In genomic region chr4:109614015-109614414, GRCh38 we compare ENCODE assay signal across 14 cellular contexts. TPM values are rescaled to one million over a fixed set of nuclear protein-coding genes. Genes with fewer than 3 reads are reported as not detected.
A peak's percentile ranks its signal among the peaks of the same experiment; 100 is the strongest.
DNase-seq lines count a peak whose midpoint lies in the region; ATAC-seq and TF ChIP-seq lines count a peak whose summit lies in the region.
"Had no signal": no experiment of that assay in that cellular context is flagged by ENCODE, and none has a peak within 500 bp of the region (broad histone marks: within the 10 kb centered on the region; RNA-seq: fewer than 3 reads in every experiment).

No MANE protein-coding gene starts in this region.

- WGBS in liver = 33% methylated on average over 1 of the region's 1 CpG

- peak in 1 of 2 donors; percentile 7 for TF ChIP-seq RAD21 in liver (IDR thresholded peaks at IDR 0.05)

- peaks cover 98% of the 10 kb centered on the region for H3K79me2 ChIP-seq in Karpas-422 (ENCODE audit: low read length)

- peaks cover 14 to 45% (median 20%) of the 10 kb centered on the region in 10 experiments for H3K4me1 ChIP-seq in BLaER1 treated with 17β-estradiol and CSF1 and Interleukin-3, amounts not matched to agents 10 nM and 100 nM
- H3K4me1 ChIP-seq in Karpas-422 (ENCODE audit: low read length) (peaks cover 82% of the 10 kb centered on the region), liver (ENCODE audit: control insufficient read depth in 4 of 4, insufficient read depth in 4 of 4, low read length in 3 of 4) (peaks cover 2 to 11% (median 8%) of the 10 kb centered on the region in 4 donors)

- peak overlapping the region in 10 of 11 experiments; percentile 36 to 81 (median 68); a peak in 21 of 22 replicates for H3K4me2 ChIP-seq in BLaER1 treated with 17β-estradiol and CSF1 and Interleukin-3, amounts not matched to agents 10 nM and 100 nM
- peak overlapping the region; percentile 74 for H3K4me2 ChIP-seq in Karpas-422 (ENCODE audit: low read depth, low read length, poor library complexity, severe bottlenecking)
- H3K4me2 ChIP-seq: GM23338 had no signal

- no peak for ATAC-seq in esophagus mucosa
- ATAC-seq in SK-N-SH treated with all-trans-retinoic acid at 6 μM for 48 hours = no peak
- ATAC-seq: GM23338 had no signal

- DNase-seq in Karpas-422 = no peak
- DNase-seq in NCI-H2227 treated with DMSO at 0.1 percent for 48 hours (lab: John Stamatoyannopoulos, UW) = no peak
- no peak for DNase-seq in NCI-H82 (lab: John Stamatoyannopoulos, UW)
- DNase-seq: Calu3; CD4-positive, CD25-positive, alpha-beta regulatory T cell; DMS 273 treated with DMSO at 0.1 percent for 48 hours; EL; H9; IMR-90 had no signal

- no peaks in the 10 kb centered on the region for H3K27me3 ChIP-seq in BLaER1 treated with 17β-estradiol and CSF1 and Interleukin-3, amounts not matched to agents 10 nM and 100 nM
- H3K27me3 ChIP-seq in Karpas-422 (ENCODE audit: low read length) (no peaks in the 10 kb centered on the region), liver (ENCODE audit: control insufficient read depth in 4 of 4, insufficient read depth in 4 of 4, low read length in 3 of 4) (no peaks in the 10 kb centered on the region)

- H3K9me2 ChIP-seq in Karpas-422 (replicated peaks; ENCODE audit: insufficient read depth, low read length) = no peaks in the 10 kb centered on the region

- H3K9ac ChIP-seq in BLaER1 treated with 17β-estradiol and CSF1 and Interleukin-3, amounts not matched to agents 10 nM and 100 nM = no peak overlapping the region
- H3K9ac ChIP-seq in Karpas-422 (ENCODE audit: low read length) (peak overlapping the region; percentile 48), liver (ENCODE audit: low read depth in 1 of 2, low read length in 2 of 2) (no peak overlapping the region)

- peaks cover 0 to 15% (median 0%) of the 10 kb centered on the region in 11 experiments; a peak in 3 of 22 replicates for H4K20me1 ChIP-seq in BLaER1 treated with 17β-estradiol and CSF1 and Interleukin-3, amounts not matched to agents 10 nM and 100 nM
- H4K20me1 ChIP-seq in Karpas-422 (ENCODE audit: insufficient read depth, low read depth, low read length) = no peaks in the 10 kb centered on the region

- H2AFZ ChIP-seq in Karpas-422 (ENCODE audit: low read length) = no peak overlapping the region
- H2AFZ ChIP-seq: GM23338 had no signal

- H3K4me3 ChIP-seq in BLaER1 treated with 17β-estradiol and CSF1 and Interleukin-3, amounts not matched to agents 10 nM and 100 nM = no peak overlapping the region
- peak overlapping the region; percentile 39 for H3K4me3 ChIP-seq in Karpas-422 (ENCODE audit: low read length)
- H3K4me3 ChIP-seq in liver (ENCODE audit: low read depth in 1 of 3, low read length in 3 of 3) = no peak overlapping the region
- H3K4me3 ChIP-seq: GM23338 had no signal

- H3K27ac ChIP-seq in BLaER1 treated with 17β-estradiol and CSF1 and Interleukin-3, amounts not matched to agents 10 nM and 100 nM = peak overlapping the region in 6 of 11 experiments; percentile 1 to 46 (median 20); a peak in 6 of 22 replicates
- peak overlapping the region; percentile 85 for H3K27ac ChIP-seq in Karpas-422 (ENCODE audit: low read length)
- no peak overlapping the region for H3K27ac ChIP-seq in liver (ENCODE audit: low read depth in 1 of 2, low read length in 2 of 2)

- H3K36me3 ChIP-seq in BLaER1 treated with 17β-estradiol and CSF1 and Interleukin-3, amounts not matched to agents 10 nM and 100 nM = peaks cover 0 to 17% (median 6%) of the 10 kb centered on the region in 11 experiments; a peak in 6 of 22 replicates
- peaks cover 11% of the 10 kb centered on the region for H3K36me3 ChIP-seq in Karpas-422 (ENCODE audit: insufficient read depth, low read length)
- no peaks in the 10 kb centered on the region for H3K36me3 ChIP-seq in liver (ENCODE audit: control insufficient read depth in 4 of 4, insufficient read depth in 3 of 4, low read depth in 1 of 4, low read length in 3 of 4)

- no peak for TF ChIP-seq CTCF in liver (IDR thresholded peaks at IDR 0.05; ENCODE audit: low read depth, low read length, missing input control)

- H3K9me3 ChIP-seq in BLaER1 treated with 17β-estradiol and CSF1 and Interleukin-3, amounts not matched to agents 10 nM and 100 nM (replicated peaks in 1 of 11) = peaks cover 15 to 43% (median 36%) of the 10 kb centered on the region in 11 experiments; a peak in 21 of 22 replicates
- H3K9me3 ChIP-seq in Karpas-422 (ENCODE audit: low read length) = no peaks in the 10 kb centered on the region
- H3K9me3 ChIP-seq in liver (ENCODE audit: control insufficient read depth in 4 of 4, low read length in 3 of 4) = no peaks in the 10 kb centered on the region

TF ChIP-seq in liver, 16 proteins besides CTCF, POLR2A, EP300 and RAD21 (continues in another document):
- TF ChIP-seq MAX (IDR thresholded peaks at IDR 0.05) (no peak), TAF1 (conservative IDR thresholded peaks at IDR 0.05) (no peak), SP1 (IDR thresholded peaks at IDR 0.05) (peak; percentile 84), HNF4G (IDR thresholded peaks at IDR 0.05) (peak; percentile 95), JUND (IDR thresholded peaks at IDR 0.05) (peak; percentile 64), GABPA (IDR thresholded peaks at IDR 0.05 in 1 of 2, conservative IDR thresholded peaks at IDR 0.05 in 1 of 2) (no peak), REST (IDR thresholded peaks at IDR 0.05) (no peak), YY1 (IDR thresholded peaks at IDR 0.05) (peak; percentile 26)

TF ChIP-seq in SK-N-SH treated with all-trans-retinoic acid at 6 μM for 48 hours, 23 proteins besides CTCF, POLR2A, EP300 and RAD21:
- TF ChIP-seq POU6F1 (CRISPR knock-in tag; IDR thresholded peaks at IDR 0.05; ENCODE audit: borderline replicate concordance, low read depth) = no peak
- no peak for TF ChIP-seq BACH2 (CRISPR knock-in tag; IDR thresholded peaks at IDR 0.05; ENCODE audit: borderline replicate concordance)

RNA-seq across cellular contexts. Expression of gene MCUB, which starts 54.0 kb away (rescaled TPM):
- total RNA-seq in Karpas-422 (2014; rRNA removed; shearing (Covaris generic); ENCODE audit: low replicate concordance) = 72.9 and 103 TPM in 2 replicates
- total RNA-seq in liver (1 to 10 TPM; 1.8 to 4.9 TPM), esophagus mucosa (20.3 TPM)
- 1 to 10 TPM; 1.3 to 2.1 TPM for polyA plus RNA-seq in liver

Comparison
In these comparisons a context has a peak if more than half of its experiments do, and no peak if none do; other contexts are left out.
1. H3K27ac ChIP-seq: peak in BLaER1 treated with 17β-estradiol and CSF1 and Interleukin-3, amounts not matched to agents 10 nM and 100 nM (6 of 11) and Karpas-422 (single experiment); none in liver (0 of 2).